In genomic region chr2:10344105-10345066, GRCh38 we compare ENCODE assay signal across 11 cellular contexts. TPM values are rescaled to one million over a fixed set of nuclear protein-coding genes. Genes with fewer than 3 reads are reported as not detected.
DNase-seq lines count a peak whose midpoint lies in the region; ATAC-seq, FAIRE-seq and TF ChIP-seq lines count a peak whose summit lies in the region.
"Had no signal": no experiment of that assay in that cellular context is flagged by ENCODE, and none has a peak within 500 bp of the region (broad histone marks: within the 10 kb centered on the region; RNA-seq: fewer than 3 reads in every experiment).

No MANE protein-coding gene starts in this region.

- peak; percentile 21; the same call in 1 of the 3 replicates for ATAC-seq in GM12878
- no peak for ATAC-seq in GM21619 (IDR thresholded peaks at IDR 0.05; ENCODE audit: unreplicated experiment)
- ATAC-seq: gastroesophageal sphincter had no signal

- TF ChIP-seq EP300 in GM12878 (IDR thresholded peaks at IDR 0.05; ENCODE audit: borderline replicate concordance in 1 of 2, control insufficient read depth in 1 of 2, low read depth in 2 of 2, low read length in 2 of 2) = no peak

- H3K4me1 ChIP-seq in GM12878 (ENCODE audit: control insufficient read depth, insufficient read depth, low read length) = no peaks in the 10 kb centered on the region

- TF ChIP-seq POLR2A in GM12878 (IDR thresholded peaks at IDR 0.05; ENCODE audit: low read depth, low read length) = no peak

- no peak overlapping the region for H3K4me3 ChIP-seq in GM12878
- H3K4me3 ChIP-seq: gastroesophageal sphincter, sigmoid colon had no signal

- no peak overlapping the region for H3K9ac ChIP-seq in GM12878 (ENCODE audit: control insufficient read depth, insufficient read depth, low read length)

- H3K79me2 ChIP-seq in GM12878 (ENCODE audit: control insufficient read depth, insufficient read depth, low read length) = no peaks in the 10 kb centered on the region

- RAD21 ChIA-PET in GM12878 (lab: Charles Lee; ENCODE audit: unreplicated experiment) = no interaction called here

- no peaks in the 10 kb centered on the region for H3K36me3 ChIP-seq in GM12878 (ENCODE audit: control insufficient read depth in 2 of 2, insufficient read depth in 2 of 2, low read length in 1 of 2)
- H3K36me3 ChIP-seq: gastroesophageal sphincter, sigmoid colon had no signal

- TF ChIP-seq RAD21 in GM12878 (IDR thresholded peaks at IDR 0.05; ENCODE audit: insufficient read depth, low read depth, low read length) = no peak

- H3K9me3 ChIP-seq in GM12878 (replicated peaks; ENCODE audit: control insufficient read depth, insufficient read depth, low read length) = no peaks in the 10 kb centered on the region
- H3K9me3 ChIP-seq: gastroesophageal sphincter, sigmoid colon had no signal

- H3K27ac ChIP-seq in GM12878 (ENCODE audit: control insufficient read depth, insufficient read depth) = no peak overlapping the region
- H3K27ac ChIP-seq: gastroesophageal sphincter, sigmoid colon had no signal

- no peak overlapping the region for H2AFZ ChIP-seq in GM12878 (ENCODE audit: control insufficient read depth, low read depth, low read length)

- CTCF ChIA-PET in GM12878 (lab: Yijun Ruan, JAX) = no interaction called here

- POLR2A ChIA-PET in GM12878 (lab: Charles Lee) = no interaction called here

- DNase-seq in SKM-1 treated with dmso at 0.1 percent for 144 hours (lab: John Stamatoyannopoulos, UW; ENCODE audit: unreplicated experiment) (peak; percentile 5), SKM-1 (lab: John Stamatoyannopoulos, UW; ENCODE audit: unreplicated experiment) (no peak), NCI-H524 (lab: John Stamatoyannopoulos, UW) (peak; percentile 96 to 98), GM12878 (ENCODE audit: low read depth, low spot score) (no peak), retina (peak; percentile 74), dermis blood vessel endothelial cell (no peak), NCI-H2081 treated with DMSO at 0.1 percent for 48 hours (lab: John Stamatoyannopoulos, UW) (no peak)
- DNase-seq: activated CD4-positive, alpha-beta T cell treated with anti-CD3 and anti-CD28 coated beads for 48 hours; sigmoid colon had no signal

- H3K4me2 ChIP-seq in GM12878 (ENCODE audit: control insufficient read depth, insufficient read depth) = no peak overlapping the region

- intact Hi-C loops in GM12878 (cut with micrococcal nuclease; ENCODE audit: unreplicated experiment) = no loop called here

- WGBS in GM12878 (ENCODE audit: insufficient coverage, insufficient replicate concordance, low lambda C conversion rate, missing lambda C conversion rate) = 39% methylated on average over 19 of the region's 19 CpGs

- peak; percentile 76 for FAIRE-seq in GM12878 (lab: Jason Lieb, UNC)

- no peaks in the 10 kb centered on the region for H3K27me3 ChIP-seq in GM12878 (replicated peaks in 1 of 2; ENCODE audit: control insufficient read depth in 2 of 2, insufficient read depth in 2 of 2, low read length in 1 of 2)
- H3K27me3 ChIP-seq: gastroesophageal sphincter, sigmoid colon had no signal

- SMC1A ChIA-PET in GM12878 (lab: Charles Lee; ENCODE audit: uncharacterized antibody, unreplicated experiment) = interaction anchor here (1.1 kb wide), 1 partner anchor 16 kb away, joined by 3 read pairs; no protein-coding TSS in a partner anchor

- no peak for TF ChIP-seq CTCF in GM12878 (IDR thresholded peaks at IDR 0.05 in 2 of 3, conservative IDR thresholded peaks at IDR 0.05 in 1 of 3; ENCODE audit: control insufficient read depth in 2 of 3, extremely low read depth in 1 of 3, insufficient read depth in 1 of 3, low read depth in 3 of 3, low read length in 3 of 3)

- H4K20me1 ChIP-seq in GM12878 (ENCODE audit: control insufficient read depth, insufficient read depth) = no peaks in the 10 kb centered on the region

- no TSS peak for BruUV-seq in GM12878 (replicated peaks; lab: Mats Ljungman, UMichigan)

- in situ Hi-C loops in GM12878 (cut with MboI) = no loop called here

TF ChIP-seq in GM12878, 131 proteins besides CTCF, POLR2A, EP300 and RAD21 (continues in another document):
- no peak for TF ChIP-seq HCFC1 (IDR thresholded peaks at IDR 0.05; ENCODE audit: low read length)
- TF ChIP-seq SRF (IDR thresholded peaks at IDR 0.05; ENCODE audit: low read depth in 2 of 2, low read length in 2 of 2) = no peak
- TF ChIP-seq MTA2 (IDR thresholded peaks at IDR 0.05; ENCODE audit: low read depth) = no peak
- no peak for TF ChIP-seq SMC3 (IDR thresholded peaks at IDR 0.05; ENCODE audit: borderline replicate concordance, low read length)
- TF ChIP-seq ATF3 (IDR thresholded peaks at IDR 0.05; ENCODE audit: borderline replicate concordance, extremely low read depth, low read depth, low read length) = no peak
- no peak for TF ChIP-seq STAT3 (IDR thresholded peaks at IDR 0.05; ENCODE audit: low read depth, low read length)
- TF ChIP-seq ZBTB40 (IDR thresholded peaks at IDR 0.05; ENCODE audit: borderline replicate concordance) = no peak
- no peak for TF ChIP-seq SUZ12 (IDR thresholded peaks at IDR 0.05; ENCODE audit: unreplicated experiment)
- no peak for TF ChIP-seq GABPA (IDR thresholded peaks at IDR 0.05; ENCODE audit: low read depth)
- TF ChIP-seq NR2F1 (conservative IDR thresholded peaks at IDR 0.05) = no peak
- TF ChIP-seq TCF7 (IDR thresholded peaks at IDR 0.05; ENCODE audit: borderline replicate concordance) = no peak
- TF ChIP-seq NFIC (IDR thresholded peaks at IDR 0.05; ENCODE audit: low read depth, low read length) = no peak
- TF ChIP-seq NR2C1 (IDR thresholded peaks at IDR 0.05) = no peak
- TF ChIP-seq BRCA1 (IDR thresholded peaks at IDR 0.05; ENCODE audit: low read depth, low read length) = no peak

RNA-seq across cellular contexts. Expression of gene HPCAL1, which starts 41.7 kb away (rescaled TPM):
- total RNA-seq in GM12878 (2013; cell fraction: nucleolus; rRNA removed) = 12.7 and 16.1 TPM in 2 replicates
- total RNA-seq in GM12878 (2014; rRNA removed) (7.4 and 8.1 TPM in 2 replicates), GM12878 (2014; rRNA removed; fragmentation: Illumina TruSeq; extraction: Trizol) (2.1 and 3.0 TPM in 2 replicates), GM12878 (2021) (10.0 and 10.8 TPM in 2 replicates), dermis blood vessel endothelial cell (72.2 and 72.4 TPM in 2 replicates)
- 3.1 TPM for polyA plus RNA-seq in GM12878 (2011; ENCODE audit: low read depth)
- polyA plus RNA-seq in GM12878 (2011; rRNA removed) (6.8 and 12.8 TPM in 2 replicates), GM12878 (2014; fragmentation: Illumina TruSeq; extraction: Trizol) (0.62 and 3.1 TPM in 2 replicates), GM12878 (2014; fragmentation: Nextera tagmentation; extraction: Ambion mirVana) (1 to 10 TPM in 1 of 2 experiments, under 1 TPM in 1; 0.40 to 1.3 TPM), GM12878 (2014; rRNA removed) (8.7 and 9.4 TPM in 2 replicates), GM12878 (2016; fragmentation: Nextera tagmentation; extraction: Ambion mirVana) (1 to 10 TPM; 7.8 to 8.6 TPM)
- polyA plus RNA-seq in GM12878 (2011; cell fraction: cytosol; rRNA removed) = 19.1 and 22.8 TPM in 2 replicates
- polyA plus RNA-seq in GM12878 (2011; cell fraction: nucleus; rRNA removed) = 26.8 and 28.8 TPM in 2 replicates
- polyA plus RNA-seq in GM12878 (2012) = 8.6 and 12.5 TPM in 2 replicates
- polyA minus RNA-seq in GM12878 (2011; rRNA and poly(A)+ RNA removed) = 8.8 and 9.0 TPM in 2 replicates
- polyA minus RNA-seq in GM12878 (2011; cell fraction: cytosol; rRNA and poly(A)+ RNA removed) = 6.9 and 8.6 TPM in 2 replicates
- 6.5 and 10.8 TPM in 2 replicates for polyA minus RNA-seq in GM12878 (2011; cell fraction: nucleus; rRNA and poly(A)+ RNA removed)

Comparison
In these comparisons a context has a peak if more than half of its experiments do, and no peak if none do; other contexts are left out.
1. DNase-seq: peak in SKM-1 treated with dmso at 0.1 percent for 144 hours (single experiment), NCI-H524 (2 of 2) and retina (single experiment); none in SKM-1 (single experiment), GM12878 (single experiment), dermis blood vessel endothelial cell (single experiment) and NCI-H2081 treated with DMSO at 0.1 percent for 48 hours (single experiment).